ENCODE assay signal across 28 cellular contexts in genomic region chr10:43090664-43091063, GRCh38.
"Had no signal": no experiment of that assay in that cellular context is flagged by ENCODE, and none has a peak within 500 bp of the region (broad histone marks: within the 10 kb centered on the region; RNA-seq: fewer than 3 reads in every experiment).

No MANE protein-coding gene starts in this region.

- FAIRE-seq: astrocyte, bronchial epithelial cell, frontal cortex had no signal

- H3K27me3 ChIP-seq: brain microvascular endothelial cell had no signal

- H3K27ac ChIP-seq: brain microvascular endothelial cell, coronary artery, dorsolateral prefrontal cortex had no signal

- H3K4me3 ChIP-seq: coronary artery, dorsolateral prefrontal cortex had no signal

- H3K36me3 ChIP-seq: brain microvascular endothelial cell had no signal

- DNase-seq: activated CD4-positive, alpha-beta memory T cell treated with anti-CD3 and anti-CD28 coated beads, Interleukin-2, amount 10 ng/mL, durations not matched to agents 7 days and 5 days; activated CD4-positive, alpha-beta T cell treated with anti-CD3 and anti-CD28 coated beads for 4 hours; activated CD4-positive, alpha-beta T cell treated with anti-CD3 and anti-CD28 coated beads, Interleukin-2, amount 10 ng/mL, durations not matched to agents 7 days and 5 days; activated CD4-positive, alpha-beta T cell treated with anti-CD3 and anti-CD28 coated beads, Interleukin-2, amount 50 U/mL, for 4 hours; activated CD4-positive, CD25-positive, alpha-beta regulatory T cell; activated CD4-positive, CD25-positive, alpha-beta regulatory T cell treated with anti-CD3 and anti-CD28 coated beads, Interleukin-2, amount 50 U/mL, for 72 hours; activated CD8-positive, alpha-beta memory T cell treated with anti-CD3 and anti-CD28 coated beads, Interleukin-2, amount 50 U/mL, for 48 hours; activated gamma-delta T cell; activated naive CD4-positive, alpha-beta T cell; activated naive CD4-positive, alpha-beta T cell treated with anti-CD3 and anti-CD28 coated beads, Interleukin-2, amount 10 ng/mL, durations not matched to agents 7 days and 5 days; activated naive CD8-positive, alpha-beta T cell treated with anti-CD3 and anti-CD28 coated beads, Interleukin-2, amount 10 ng/mL, durations not matched to agents 7 days and 5 days; activated T-cell treated with anti-CD3 and anti-CD28 coated beads for 4 hours; activated T-cell treated with anti-CD3 and anti-CD28 coated beads, Interleukin-2, amount 50 U/mL, for 24 hours; activated T-cell treated with anti-CD3 and anti-CD28 coated beads, Interleukin-2, amount 50 U/mL, for 72 hours; anterior cingulate cortex; brain microvascular endothelial cell; dorsolateral prefrontal cortex; effector memory CD4-positive, alpha-beta T cell; endodermal cell; foreskin fibroblast; head of caudate nucleus; hippocampal formation had no signal

- ATAC-seq: activated naive CD4-positive, alpha-beta T cell treated with anti-CD3 and anti-CD28 coated beads, Interleukin-2, amount 50 U/mL, for 72 hours; activated T-cell treated with anti-CD3 and anti-CD28 coated beads, Interleukin-2, amount 50 U/mL, for 72 hours; esophagus mucosa had no signal
